Comparison of ENCODE assay signal across 17 cellular contexts in genomic region chr11:88801484-88802123, GRCh38.
"Had no signal": no experiment of that assay in that cellular context is flagged by ENCODE, and none has a peak within 500 bp of the region (broad histone marks: within the 10 kb centered on the region; RNA-seq: fewer than 3 reads in every experiment).

No MANE protein-coding gene starts in this region.

- H3K4me3 ChIP-seq: dorsolateral prefrontal cortex, gastrocnemius medialis, heart left ventricle, left lung, psoas muscle, spleen, thoracic aorta, upper lobe of right lung had no signal

- DNase-seq: activated CD4-positive, alpha-beta T cell treated with anti-CD3 and anti-CD28 coated beads, Interleukin-2, amount 10 ng/mL, durations not matched to agents 7 days and 5 days; activated naive CD4-positive, alpha-beta T cell treated with anti-CD3 and anti-CD28 coated beads, Interleukin-2, amount 10 ng/mL, durations not matched to agents 7 days and 5 days; activated T-cell treated with anti-CD3 and anti-CD28 coated beads for 4 hours; dorsolateral prefrontal cortex; erythroblast; gastrocnemius medialis; heart left ventricle; islet precursor cell; left lung; psoas muscle; spleen; T-cell; T-helper 9 cell; upper lobe of right lung had no signal

- H3K4me1 ChIP-seq: gastrocnemius medialis, heart left ventricle, left lung, psoas muscle, spleen, upper lobe of right lung had no signal

- H3K36me3 ChIP-seq: gastrocnemius medialis, heart left ventricle, left lung, spleen, thoracic aorta, upper lobe of right lung had no signal

- ATAC-seq: activated T-helper 17 cell treated with anti-CD3 and anti-CD28 coated beads, Interleukin-2, amount 50 U/mL, for 72 hours; gastrocnemius medialis; heart left ventricle; left lung; psoas muscle; sciatic nerve; T-cell; upper lobe of right lung had no signal

- H3K27me3 ChIP-seq: dorsolateral prefrontal cortex, gastrocnemius medialis, heart left ventricle, left lung, spleen, upper lobe of right lung had no signal

- H3K9me3 ChIP-seq: gastrocnemius medialis, psoas muscle, spleen, thoracic aorta, upper lobe of right lung had no signal

- H3K27ac ChIP-seq: dorsolateral prefrontal cortex, gastrocnemius medialis, heart left ventricle, left lung, psoas muscle, spleen, thoracic aorta, upper lobe of right lung had no signal
